30 cellular contexts compared by ENCODE assay signal in the genomic region with DNA sequence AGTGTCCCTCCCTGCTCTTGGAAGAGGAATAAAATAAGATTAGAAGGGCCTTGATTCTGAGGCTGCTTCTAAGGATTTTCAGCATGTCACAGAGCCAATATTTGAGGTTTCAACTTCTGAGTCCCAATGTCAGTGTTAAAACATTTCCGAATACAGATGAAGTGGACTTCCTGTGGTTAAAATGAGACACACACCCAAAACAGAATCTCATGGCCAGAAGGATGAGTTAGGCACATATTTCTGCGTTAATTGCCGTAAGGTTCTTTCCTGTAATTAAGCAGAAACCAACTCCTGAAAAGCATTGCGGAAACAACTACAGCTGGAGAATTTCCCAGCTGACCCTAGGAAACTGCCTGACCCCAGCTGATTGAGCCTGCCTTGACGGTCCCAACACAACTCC.
"Had no signal": no experiment of that assay in that cellular context is flagged by ENCODE, and none has a peak within 500 bp of the region (broad histone marks: within the 10 kb centered on the region; RNA-seq: fewer than 3 reads in every experiment).

No MANE protein-coding gene starts in this region.

- H3K27ac ChIP-seq: body of pancreas, esophagus muscularis mucosa, foreskin keratinocyte, gastrocnemius medialis, heart left ventricle, WERI-Rb-1 had no signal

- H3K4me1 ChIP-seq: body of pancreas, foreskin keratinocyte, gastrocnemius medialis had no signal

- H3K27ac Mint-ChIP-seq: activated B cell treated with CpG ODN at 0.5 μM for 24 hours; activated CD8-positive, alpha-beta T cell treated with anti-CD3 and anti-CD28 coated beads for 36 hours; activated naive CD8-positive, alpha-beta T cell; activated T-helper 17 cell treated with anti-CD3 and anti-CD28 coated beads, Interleukin-2, amount 50 U/mL, for 72 hours; effector memory CD8-positive, alpha-beta T cell had no signal

- ATAC-seq: activated CD4-positive, CD25-positive, alpha-beta regulatory T cell treated with anti-CD3 and anti-CD28 coated beads, Interleukin-2, amount 50 U/mL, for 24 hours; activated CD8-positive, alpha-beta T cell treated with anti-CD3 and anti-CD28 coated beads for 36 hours; activated T-cell treated with anti-CD3 and anti-CD28 coated beads, Interleukin-2, amount 50 U/mL, for 4 hours; activated T-helper 17 cell treated with anti-CD3 and anti-CD28 coated beads, Interleukin-2, amount 50 U/mL, for 72 hours; body of pancreas; effector memory CD8-positive, alpha-beta T cell; foreskin keratinocyte; gastrocnemius medialis; heart left ventricle had no signal

- H3K36me3 ChIP-seq: esophagus muscularis mucosa, gastrocnemius medialis, heart left ventricle, WERI-Rb-1 had no signal

- H3K4me3 ChIP-seq: body of pancreas, esophagus muscularis mucosa, gastrocnemius medialis, heart left ventricle had no signal

- H3K9me3 ChIP-seq: body of pancreas, esophagus muscularis mucosa, gastrocnemius medialis, heart left ventricle had no signal

- H3K36me3 Mint-ChIP-seq: activated naive CD8-positive, alpha-beta T cell had no signal

- H3K27me3 ChIP-seq: body of pancreas, esophagus muscularis mucosa, foreskin keratinocyte, gastrocnemius medialis, heart left ventricle had no signal

- DNase-seq: activated B cell treated with CpG ODN at 0.5 μM for 24 hours; activated CD4-positive, alpha-beta T cell treated with anti-CD3 and anti-CD28 coated beads for 48 hours; activated CD4-positive, alpha-beta T cell treated with anti-CD3 and anti-CD28 coated beads, Interleukin-2, amount 50 U/mL, for 1 hour; activated CD4-positive, alpha-beta T cell treated with anti-CD3 and anti-CD28 coated beads, Interleukin-2, amount 50 U/mL, for 48 hours; activated CD8-positive, alpha-beta memory T cell treated with anti-CD3 and anti-CD28 coated beads for 24 hours; activated CD8-positive, alpha-beta T cell treated with anti-CD3 and anti-CD28 coated beads for 36 hours; activated effector memory CD4-positive, alpha-beta T cell treated with Interleukin-2 at 50 U/mL for 16 hours; activated gamma-delta T cell treated with Interleukin-2 at 50 U/mL for 16 hours; activated naive CD4-positive, alpha-beta T cell treated with anti-CD3 and anti-CD28 coated beads, Interleukin-2, amount 50 U/mL, for 16 hours; activated naive CD4-positive, alpha-beta T cell treated with Interleukin-2 at 50 U/mL for 16 hours; activated T-cell treated with anti-CD3 and anti-CD28 coated beads, Interleukin-2, amount 50 U/mL, for 4 hours; amygdala; aorta; body of pancreas; caudate nucleus; cortex of kidney; dermis blood vessel endothelial cell; effector CD4-positive, alpha-beta T cell; effector memory CD8-positive, alpha-beta T cell; erythroblast; foreskin keratinocyte; gastrocnemius medialis; glutamatergic neuron; heart left ventricle; T-helper 2 cell; WERI-Rb-1 had no signal

- H3K4me1 Mint-ChIP-seq: activated B cell treated with CpG ODN at 0.5 μM for 24 hours; activated T-helper 17 cell treated with anti-CD3 and anti-CD28 coated beads, Interleukin-2, amount 50 U/mL, for 72 hours had no signal

- H3K4me3 Mint-ChIP-seq: activated B cell treated with CpG ODN at 0.5 μM for 24 hours; activated CD8-positive, alpha-beta T cell treated with anti-CD3 and anti-CD28 coated beads for 36 hours; activated naive CD8-positive, alpha-beta T cell; activated T-cell treated with anti-CD3 and anti-CD28 coated beads, Interleukin-2, amount 50 U/mL, for 4 hours; activated T-helper 17 cell treated with anti-CD3 and anti-CD28 coated beads, Interleukin-2, amount 50 U/mL, for 72 hours; effector memory CD8-positive, alpha-beta T cell had no signal

- H3K9me3 Mint-ChIP-seq: activated B cell treated with CpG ODN at 0.5 μM for 24 hours; activated CD8-positive, alpha-beta T cell treated with anti-CD3 and anti-CD28 coated beads for 36 hours; activated T-cell treated with anti-CD3 and anti-CD28 coated beads, Interleukin-2, amount 50 U/mL, for 4 hours; activated T-helper 17 cell treated with anti-CD3 and anti-CD28 coated beads, Interleukin-2, amount 50 U/mL, for 72 hours; effector memory CD8-positive, alpha-beta T cell had no signal
